Comparison of ENCODE assay signal across 16 cellular contexts in the genomic region with DNA sequence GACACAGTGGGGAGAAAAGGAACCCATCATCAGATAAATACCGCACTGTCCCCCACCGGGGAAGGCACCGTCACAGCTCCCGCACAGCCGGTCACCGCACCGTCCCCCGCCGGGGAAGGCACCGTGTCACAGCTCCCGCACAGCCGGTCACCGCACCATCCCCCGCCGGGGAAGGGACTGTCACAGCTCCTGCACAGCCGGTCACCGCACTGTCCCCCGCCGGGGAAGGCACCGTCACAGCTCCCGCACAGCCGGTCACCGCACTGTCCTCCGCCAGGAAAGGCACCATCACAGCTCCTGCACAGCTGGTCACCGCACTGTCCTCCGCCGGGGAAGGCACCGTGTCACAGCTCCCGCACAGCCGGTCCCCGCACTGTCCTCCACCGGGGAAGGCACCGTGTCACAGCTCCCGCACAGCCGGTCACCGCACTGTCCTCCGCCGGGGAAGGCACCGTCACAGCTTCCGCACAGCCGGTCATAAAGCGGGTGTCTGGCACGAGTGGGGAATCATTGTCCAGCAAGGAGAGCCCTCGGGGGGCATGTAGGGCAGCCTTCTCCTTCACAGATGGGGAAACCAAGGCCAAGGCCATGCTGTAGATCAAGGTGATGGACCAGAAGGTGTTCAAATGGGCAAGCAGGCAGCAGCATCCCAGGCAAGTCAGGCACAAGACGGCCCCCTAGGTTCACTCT.
"Had no signal": no experiment of that assay in that cellular context is flagged by ENCODE, and none has a peak within 500 bp of the region (broad histone marks: within the 10 kb centered on the region; RNA-seq: fewer than 3 reads in every experiment).

No MANE protein-coding gene starts in this region.

- H3K4me3 Mint-ChIP-seq: memory B cell, type B pancreatic cell had no signal

- H3K9me3 ChIP-seq: suprapubic skin, thyroid gland had no signal

- H3K27ac ChIP-seq: coronary artery, hepatocyte, ovary, right atrium auricular region, suprapubic skin, thyroid gland had no signal

- H3K4me2 ChIP-seq: hepatocyte, smooth muscle cell had no signal

- H3K36me3 Mint-ChIP-seq: memory B cell, type B pancreatic cell had no signal

- H3K4me1 ChIP-seq: right atrium auricular region, suprapubic skin, thyroid gland had no signal

- H3K27me3 ChIP-seq: hepatocyte, ovary, right atrium auricular region, thyroid gland had no signal

- H3K9me3 Mint-ChIP-seq: type B pancreatic cell had no signal

- ATAC-seq: left colon had no signal

- H3K4me3 ChIP-seq: coronary artery, hepatocyte, ovary, right atrium auricular region, smooth muscle cell, suprapubic skin, thyroid gland had no signal

- H3K4me1 Mint-ChIP-seq: memory B cell had no signal

- H3K27ac Mint-ChIP-seq: memory B cell, type B pancreatic cell had no signal

- H3K36me3 ChIP-seq: ovary, right atrium auricular region, suprapubic skin, thyroid gland had no signal

- FAIRE-seq: urothelium cell line had no signal

- DNase-seq: effector CD4-positive, alpha-beta T cell; foreskin melanocyte; naive B cell; ovary; stimulated activated CD4-positive, alpha-beta T cell treated with anti-CD3 and anti-CD28 coated beads, Interleukin-2, amount 100 ng/mL, for 48 hours; stimulated activated naive CD4-positive, alpha-beta T cell treated with Interleukin-2 at 50 U/mL for 16 hours; thyroid gland had no signal
